In genomic region chr16:46853713-46854443, GRCh38 we compare ENCODE assay signal across 8 cellular contexts. TPM values are rescaled to one million over a fixed set of nuclear protein-coding genes. Genes with fewer than 3 reads are reported as not detected.
DNase-seq lines count a peak whose midpoint lies in the region; ATAC-seq and TF ChIP-seq lines count a peak whose summit lies in the region.

No MANE protein-coding gene starts in this region.

- no peak for ATAC-seq in activated naive CD8-positive, alpha-beta T cell treated with anti-CD3 and anti-CD28 coated beads, Interleukin-2, amount 50 U/mL, for 24 hours
- ATAC-seq in aorta (ENCODE audit: low FRiP score): peak; percentile 75

- no peaks in the 10 kb centered on the region for H3K9me3 Mint-ChIP-seq in activated naive CD8-positive, alpha-beta T cell treated with anti-CD3 and anti-CD28 coated beads, Interleukin-2, amount 50 U/mL, for 24 hours

- H3K9me3 ChIP-seq in prostate gland: no peaks in the 10 kb centered on the region
- no peaks in the 10 kb centered on the region for H3K9me3 ChIP-seq in aorta (ENCODE audit: control insufficient read depth, low read length)

- TF ChIP-seq CTCF in LNCAP (IDR thresholded peaks at IDR 0.05) (peak; percentile 85), prostate gland (IDR thresholded peaks at IDR 0.05) (peak; percentile 51 to 91 (median 80))

- H3K27me3 ChIP-seq in prostate gland (replicated peaks; ENCODE audit: insufficient read depth) (no peaks in the 10 kb centered on the region), aorta (ENCODE audit: control insufficient read depth in 1 of 2, insufficient read depth in 2 of 2, low read length in 1 of 2) (no peaks in the 10 kb centered on the region)

- H3K4me1 ChIP-seq in prostate gland (replicated peaks): no peaks in the 10 kb centered on the region
- H3K4me1 ChIP-seq in aorta (ENCODE audit: control insufficient read depth in 1 of 2, insufficient read depth in 2 of 2, low read length in 2 of 2): no peaks in the 10 kb centered on the region

- WGBS in prostate gland: 18% methylated on average over 5 of the region's 5 CpGs
- WGBS in aorta, 2 donors: 19 to 20% methylated on average over 5 of the region's 5 CpGs

- peak; percentile 47 to 51 for DNase-seq in NOMO-1 (lab: John Stamatoyannopoulos, UW; ENCODE audit: unreplicated experiment in 2 of 2)
- no peak for DNase-seq in NOMO-1 treated with dmso at 0.1 percent for 144 hours (lab: John Stamatoyannopoulos, UW; ENCODE audit: unreplicated experiment)
- DNase-seq in SKM-1 (lab: John Stamatoyannopoulos, UW; ENCODE audit: unreplicated experiment): peak; percentile 22
- peak; percentile 62 for DNase-seq in activated naive CD8-positive, alpha-beta T cell treated with anti-CD3 and anti-CD28 coated beads, Interleukin-2, amount 50 U/mL, for 24 hours
- peak; percentile 85 for DNase-seq in cardiac septum (ENCODE audit: low spot score)
- DNase-seq in prostate gland (ENCODE audit: low spot score): peak; percentile 80
- peak; percentile 81 to 89 for DNase-seq in aorta

- H3K27ac ChIP-seq in prostate gland (peak overlapping the region in 1 of 2 donors; percentile 44), aorta (ENCODE audit: low read depth in 1 of 2, low read length in 2 of 2) (no peak overlapping the region)

- H3K4me1 Mint-ChIP-seq in activated naive CD8-positive, alpha-beta T cell treated with anti-CD3 and anti-CD28 coated beads, Interleukin-2, amount 50 U/mL, for 24 hours: no peaks in the 10 kb centered on the region

- H3K36me3 ChIP-seq in prostate gland (no peaks in the 10 kb centered on the region), aorta (ENCODE audit: control insufficient read depth in 1 of 2, insufficient read depth in 2 of 2, low read length in 1 of 2) (no peaks in the 10 kb centered on the region)

- no peaks in the 10 kb centered on the region for H3K36me3 Mint-ChIP-seq in activated naive CD8-positive, alpha-beta T cell treated with anti-CD3 and anti-CD28 coated beads, Interleukin-2, amount 50 U/mL, for 24 hours (ENCODE audit: low read depth)

- no peak for TF ChIP-seq POLR2A in prostate gland (IDR thresholded peaks at IDR 0.05)

- intact Hi-C loops in cardiac septum (cut with DNase I): loop anchor here (1.0 kb wide), 1 partner anchor 55 kb away; no protein-coding TSS in a partner anchor
- intact Hi-C loops in prostate gland (cut with DNase I): loop anchor here (2.0 kb wide), 1 partner anchor 55 kb away; no protein-coding TSS in a partner anchor
- intact Hi-C loops in aorta (cut with DNase I): loop anchor here (1.0 to 10.0 kb wide), 4 partner anchors 55 to 1313 kb away; no protein-coding TSS in a partner anchor

- H3K4me3 Mint-ChIP-seq in activated naive CD8-positive, alpha-beta T cell treated with anti-CD3 and anti-CD28 coated beads, Interleukin-2, amount 50 U/mL, for 24 hours: no peak overlapping the region

- H3K4me3 ChIP-seq in prostate gland (no peak overlapping the region), aorta (ENCODE audit: low read length in 2 of 2) (no peak overlapping the region)

- no peaks in the 10 kb centered on the region for H3K27me3 Mint-ChIP-seq in activated naive CD8-positive, alpha-beta T cell treated with anti-CD3 and anti-CD28 coated beads, Interleukin-2, amount 50 U/mL, for 24 hours

- no peak overlapping the region for H3K27ac Mint-ChIP-seq in activated naive CD8-positive, alpha-beta T cell treated with anti-CD3 and anti-CD28 coated beads, Interleukin-2, amount 50 U/mL, for 24 hours

RNA-seq across cellular contexts. Expression of gene C16orf87, which starts 22.9 kb away (rescaled TPM):
- 13.6 TPM for total RNA-seq in cardiac septum
- 10 to 100 TPM in 1 of 2 donors, 1 to 10 TPM in 1; 8.1 to 24.4 TPM for total RNA-seq in prostate gland
- 1 to 10 TPM; 5.6 to 8.8 TPM for total RNA-seq in aorta
- polyA plus RNA-seq in aorta: 1 to 10 TPM; 5.6 to 8.0 TPM

RNA-seq across cellular contexts. Expression of gene GPT2, which starts 30.3 kb away (rescaled TPM):
- total RNA-seq in cardiac septum (7.3 TPM), prostate gland (10 to 100 TPM; 49.8 to 64.6 TPM), aorta (1 to 10 TPM; 1.8 to 5.1 TPM)
- polyA plus RNA-seq in aorta: 1 to 10 TPM; 1.3 to 2.3 TPM
